9 cellular contexts compared by ENCODE assay signal in the genomic region with DNA sequence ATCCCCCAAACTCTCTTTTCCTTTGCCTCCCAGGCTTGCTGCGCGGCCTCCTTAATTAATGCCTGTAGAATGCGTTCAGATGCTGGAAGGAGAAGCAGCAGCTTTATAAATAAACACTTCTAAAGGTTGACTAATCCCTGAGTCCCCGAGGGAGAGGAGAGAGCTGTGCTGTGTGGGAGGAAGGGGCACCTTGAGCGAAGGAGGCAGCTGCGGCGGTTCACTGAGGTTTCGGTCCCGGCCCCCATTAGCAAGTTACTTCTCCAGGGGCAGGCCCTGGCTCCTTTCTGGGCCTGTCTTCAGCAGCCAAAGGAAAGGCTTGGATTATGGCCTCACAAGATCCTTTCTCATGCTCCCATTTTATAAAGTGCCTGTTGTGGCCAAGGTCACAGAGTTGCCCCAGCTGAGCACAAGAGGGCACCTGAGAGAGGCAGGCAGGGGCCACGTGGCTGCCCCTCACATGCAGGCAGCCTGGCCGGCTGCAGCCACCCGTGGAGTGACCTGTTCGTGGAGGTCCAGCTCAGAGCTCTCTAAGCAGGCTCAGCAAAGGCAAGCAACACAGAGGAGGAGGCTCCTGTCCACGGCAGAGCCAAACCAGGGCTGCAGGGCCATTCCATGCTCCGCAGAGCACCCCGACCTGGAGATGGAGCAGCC. TPM values are rescaled to one million over a fixed set of nuclear protein-coding genes. Genes with fewer than 3 reads are reported as not detected.
DNase-seq lines count a peak whose midpoint lies in the region; ATAC-seq and TF ChIP-seq lines count a peak whose summit lies in the region.
"Had no signal": no experiment of that assay in that cellular context is flagged by ENCODE, and none has a peak within 500 bp of the region (broad histone marks: within the 10 kb centered on the region; RNA-seq: fewer than 3 reads in every experiment).

No MANE protein-coding gene starts in this region.

- H3K9me3 Mint-ChIP-seq in MCF 10A (ENCODE audit: unreplicated experiment), result no peaks in the 10 kb centered on the region

- no peak overlapping the region for H3K4me3 ChIP-seq in HUES48 (ENCODE audit: low read depth, low read length)
- H3K4me3 ChIP-seq in coronary artery, result no peak overlapping the region
- no peak overlapping the region for H3K4me3 ChIP-seq in PC-9

- CTCF ChIA-PET in MCF 10A (lab: Yijun Ruan, JAX), result interaction anchor here (0.7 kb wide), 1 partner anchor 719 kb away, joined by 3 read pairs; no protein-coding TSS in a partner anchor
- CTCF ChIA-PET in PC-9 (lab: Charles Lee), result no interaction called here

- no peak for TF ChIP-seq CTCF in coronary artery (IDR thresholded peaks at IDR 0.05)
- TF ChIP-seq CTCF in MCF 10A (IDR thresholded peaks at IDR 0.05; ENCODE audit: unreplicated experiment), result no peak
- TF ChIP-seq CTCF in PC-9 (conservative IDR thresholded peaks at IDR 0.05), result no peak

- no peaks in the 10 kb centered on the region for H3K9me2 ChIP-seq in PC-9 (ENCODE audit: insufficient read depth)

- H3K4me1 Mint-ChIP-seq in MCF 10A (ENCODE audit: insufficient read depth, unreplicated experiment), result peaks cover 4% of the 10 kb centered on the region

- no peaks in the 10 kb centered on the region for H3K4me1 ChIP-seq in HUES48 (ENCODE audit: control insufficient read depth, insufficient read depth, low read length)
- H3K4me1 ChIP-seq in PC-9 (replicated peaks; ENCODE audit: insufficient read depth), result no peaks in the 10 kb centered on the region

- H3K27ac ChIP-seq in HUES48 (ENCODE audit: low read depth, low read length), result no peak overlapping the region
- peak overlapping the region; percentile 57 to 83 for H3K27ac ChIP-seq in coronary artery
- no peak overlapping the region for H3K27ac ChIP-seq in PC-9

- H3K9ac ChIP-seq in HUES48 (ENCODE audit: low read depth, low read length), result peak overlapping the region; percentile 20; the same call in 1 of the 2 replicates

- H3K27me3 ChIP-seq in HUES48 (ENCODE audit: control insufficient read depth, insufficient read depth, low read length), result no peaks in the 10 kb centered on the region
- peaks cover 40% of the 10 kb centered on the region for H3K27me3 ChIP-seq in PC-9 (ENCODE audit: insufficient read depth, low read depth)

- no peaks in the 10 kb centered on the region for H4K20me1 ChIP-seq in PC-9 (ENCODE audit: insufficient read depth)

- ATAC-seq in GM18517 (IDR thresholded peaks at IDR 0.05; ENCODE audit: unreplicated experiment) (peak; percentile 70), sciatic nerve (peak; percentile 34)

- H3K27me3 Mint-ChIP-seq in MCF 10A (ENCODE audit: insufficient read depth, unreplicated experiment), result peaks cover 32% of the 10 kb centered on the region

- POLR2A ChIA-PET in MCF 10A (lab: Yijun Ruan, JAX) (no interaction called here), PC-9 (lab: Charles Lee; ENCODE audit: unreplicated experiment) (no interaction called here)

- H3K36me3 ChIP-seq in HUES48 (ENCODE audit: control insufficient read depth, insufficient read depth, low read length) (peaks cover 9% of the 10 kb centered on the region), PC-9 (ENCODE audit: low read depth) (no peaks in the 10 kb centered on the region)

- no peak overlapping the region for H3K4me3 Mint-ChIP-seq in MCF 10A (ENCODE audit: unreplicated experiment)

- H3K4me2 ChIP-seq in PC-9, result no peak overlapping the region

- intact Hi-C loops in sciatic nerve (cut with DNase I), result loop anchor here (10.0 kb wide), 1 partner anchor 299 kb away; no protein-coding TSS in a partner anchor
- intact Hi-C loops in MCF 10A (cut with micrococcal nuclease), result no loop called here
- intact Hi-C loops in PC-9 (cut with micrococcal nuclease; ENCODE audit: unreplicated experiment), result no loop called here

- H3K27ac Mint-ChIP-seq in MCF 10A (ENCODE audit: low read depth, unreplicated experiment), result no peak overlapping the region

- BruUV-seq in MCF 10A (replicated peaks; lab: Mats Ljungman, UMichigan) (no TSS peak), PC-9 (replicated peaks; lab: Mats Ljungman, UMichigan) (no TSS peak)

- no peaks in the 10 kb centered on the region for H3K36me3 Mint-ChIP-seq in MCF 10A (ENCODE audit: insufficient read depth, unreplicated experiment)

- no peaks in the 10 kb centered on the region for H3F3A ChIP-seq in PC-9 (ENCODE audit: insufficient read depth, low read depth)

- H3K9me3 ChIP-seq in HUES48 (ENCODE audit: control insufficient read depth, insufficient read depth, low read length), result no peaks in the 10 kb centered on the region
- no peaks in the 10 kb centered on the region for H3K9me3 ChIP-seq in PC-9 (ENCODE audit: insufficient read depth, low read depth)

- no peak overlapping the region for H2AFZ ChIP-seq in PC-9

- H3K79me2 ChIP-seq in PC-9 (ENCODE audit: low read depth), result no peaks in the 10 kb centered on the region

- no peak for DNase-seq in coronary artery (ENCODE audit: low spot score)
- peak; percentile 41 for DNase-seq in sciatic nerve (ENCODE audit: low spot score)
- no peak for DNase-seq in stimulated activated CD4-positive, alpha-beta T cell treated with anti-CD3 and anti-CD28 coated beads, Interleukin-12 subunit alpha, Interleukin-12 subunit beta, amount 100 ng/mL, for 4 hours
- no peak for DNase-seq in MCF 10A (ENCODE audit: unreplicated experiment)
- DNase-seq in mucosa of gallbladder (ENCODE audit: low spot score), result no peak
- DNase-seq in PC-9, result no peak
- DNase-seq: activated CD4-positive, alpha-beta T cell treated with anti-CD3 and anti-CD28 coated beads, Interleukin-2, amount 50 U/mL, for 4 hours had no signal

RNA-seq across cellular contexts. Expression of a gene that starts 15.0 kb away (rescaled TPM):
- total RNA-seq in sciatic nerve (5.9 TPM), MCF 10A (2022) (not detected in 2 replicates), mucosa of gallbladder (8.6 TPM), PC-9 (2021) (0.45 TPM in 1 of 2 replicates, not detected in the other)

Comparison
In these comparisons a context has a peak if more than half of its experiments do, and no peak if none do; other contexts are left out.
1. H3K27ac ChIP-seq: peak in coronary artery (2 of 2); none in HUES48 (single experiment) and PC-9 (single experiment).